Comparison of ENCODE assay signal across 1 cellular context in genomic region chr14:55611859-55612258, GRCh38.
TF ChIP-seq lines count a peak whose summit lies in the region.

No MANE protein-coding gene starts in this region.

TF ChIP-seq in H1, 55 proteins besides CTCF, POLR2A, EP300 and RAD21:
- TF ChIP-seq SP1 (IDR thresholded peaks at IDR 0.05; ENCODE audit: low read depth, low read length) (no peak), BACH1 (IDR thresholded peaks at IDR 0.05; ENCODE audit: low read length) (0 out of 2 replicates have a peak, but pooled peaks have one; percentile 43), MAFK (IDR thresholded peaks at IDR 0.05; ENCODE audit: low read depth, low read length) (peak; percentile 43; the same call in 1 of the 2 replicates)
